ENCODE assay signal across 10 cellular contexts in the genomic region with DNA sequence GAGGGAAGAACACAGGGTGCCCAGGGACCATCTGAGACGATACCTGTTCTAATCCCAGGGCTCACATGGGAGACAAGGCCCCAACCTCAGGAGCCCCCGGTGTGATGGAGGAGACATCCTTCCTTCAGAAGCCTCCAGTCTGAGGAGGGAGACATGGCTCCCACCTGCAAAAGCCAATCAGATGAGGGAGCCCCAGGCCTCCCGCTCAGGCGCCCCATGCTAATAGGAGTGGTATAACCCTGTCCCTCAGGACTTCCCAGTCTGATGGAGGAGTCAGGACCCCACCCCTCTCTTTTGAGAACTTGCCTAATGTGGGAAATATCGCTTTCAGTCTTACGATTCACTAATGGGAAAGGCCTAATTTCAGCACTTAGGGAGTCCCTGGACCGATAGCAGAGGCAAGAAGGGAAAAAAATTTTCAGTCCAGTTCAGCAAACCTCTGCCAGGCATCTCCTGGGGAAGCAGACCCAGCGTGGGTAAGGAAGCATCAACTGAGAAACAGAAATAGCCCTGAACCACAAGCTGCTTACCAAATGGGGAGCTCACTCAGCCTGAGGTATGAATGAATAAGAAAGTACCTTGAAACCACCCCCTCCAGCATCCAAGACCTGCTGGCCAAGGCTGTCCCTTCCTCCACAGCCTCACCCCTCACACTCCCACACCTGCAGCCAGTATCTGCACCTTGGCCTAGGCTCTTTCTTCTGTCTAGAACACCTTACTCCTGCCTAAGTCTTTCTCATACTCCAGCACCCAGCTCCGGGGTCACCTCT. TPM values are rescaled to one million over a fixed set of nuclear protein-coding genes. Genes with fewer than 3 reads are reported as not detected.
A peak's percentile ranks its signal among the peaks of the same experiment; 100 is the strongest.
DNase-seq lines count a peak whose midpoint lies in the region; ATAC-seq, FAIRE-seq and TF ChIP-seq lines count a peak whose summit lies in the region.
"Had no signal": no experiment of that assay in that cellular context is flagged by ENCODE, and none has a peak within 500 bp of the region (broad histone marks: within the 10 kb centered on the region; RNA-seq: fewer than 3 reads in every experiment).

No MANE protein-coding gene starts in this region.

- H2BK5ac ChIP-seq in mesenchymal stem cell (ENCODE audit: low read depth, low read length, poor library complexity, severe bottlenecking) = no peak overlapping the region

- TF ChIP-seq POLR2A in breast epithelium (IDR thresholded peaks at IDR 0.05) = no peak

- peak overlapping the region; percentile 90 to 96 for H3K18ac ChIP-seq in mesenchymal stem cell (ENCODE audit: low read depth in 1 of 2, low read length in 2 of 2)

- H2BK12ac ChIP-seq in mesenchymal stem cell (ENCODE audit: low read length in 2 of 2) = peak overlapping the region; percentile 69 to 97

- H3K23ac ChIP-seq in mesenchymal stem cell (ENCODE audit: low read length in 2 of 2) = no peak overlapping the region

- peak overlapping the region; percentile 76 for H2BK15ac ChIP-seq in mesenchymal stem cell (ENCODE audit: low read depth, poor library complexity, severe bottlenecking)

- H2AFZ ChIP-seq in mammary epithelial cell (ENCODE audit: low read depth, low read length) (no peak overlapping the region), mesenchymal stem cell (ENCODE audit: low read depth, low read length) (no peak overlapping the region)

- CTCF ChIA-PET in mammary epithelial cell (lab: Charles Lee; ENCODE audit: low non-redundant PET) = interaction anchor here (0.7 kb wide), 1 partner anchor 264 kb away, joined by 4 read pairs; no protein-coding TSS in a partner anchor
- CTCF ChIA-PET in activated CD8-positive, alpha-beta T cell treated with anti-CD3 and anti-CD28 coated beads for 36 hours (lab: Charles Lee) = interaction anchor here (0.8 to 1.6 kb wide), 4 partner anchors 10 to 43 kb away, joined by 3 to 8 read pairs (median 4); no protein-coding TSS in a partner anchor

- H3K4ac ChIP-seq in mesenchymal stem cell (ENCODE audit: low read depth in 1 of 2, low read length in 2 of 2) = peak overlapping the region; percentile 24 to 46

- H3K4me3 Mint-ChIP-seq in activated CD8-positive, alpha-beta T cell treated with anti-CD3 and anti-CD28 coated beads for 36 hours = no peak overlapping the region

- no peaks in the 10 kb centered on the region for H4K20me1 ChIP-seq in mammary epithelial cell (ENCODE audit: insufficient read depth, low read length)

- dilution Hi-C loops in mammary epithelial cell (cut with HindIII; ENCODE audit: low sequenced_read_pairs) = no loop called here

- H3K9me3 ChIP-seq in breast epithelium (no peaks in the 10 kb centered on the region), mammary epithelial cell (replicated peaks; ENCODE audit: insufficient read depth, low read length) (no peaks in the 10 kb centered on the region), mesenchymal stem cell (ENCODE audit: control insufficient read depth, low read length) (no peaks in the 10 kb centered on the region), upper lobe of right lung (no peaks in the 10 kb centered on the region)
- H3K9me3 ChIP-seq: heart left ventricle had no signal

- no peak overlapping the region for H3K4me3 ChIP-seq in breast epithelium
- no peak overlapping the region for H3K4me3 ChIP-seq in mammary epithelial cell (replicated peaks in 1 of 3; ENCODE audit: insufficient read depth in 1 of 3, low read depth in 2 of 3, low read length in 3 of 3)
- H3K4me3 ChIP-seq in mesenchymal stem cell (ENCODE audit: insufficient read depth in 1 of 2, low read depth in 1 of 2, low read length in 2 of 2) = no peak overlapping the region
- no peak overlapping the region for H3K4me3 ChIP-seq in upper lobe of right lung

- H4K8ac ChIP-seq in mesenchymal stem cell (ENCODE audit: low read length) = peak overlapping the region; percentile 37

- H3K9ac ChIP-seq in mammary epithelial cell (ENCODE audit: insufficient read depth, low read length) = no peak overlapping the region
- no peak overlapping the region for H3K9ac ChIP-seq in mesenchymal stem cell (ENCODE audit: low read length)

- no peaks in the 10 kb centered on the region for H3K79me2 ChIP-seq in mammary epithelial cell (ENCODE audit: insufficient read depth, low read length)

- no peak for ATAC-seq in activated CD8-positive, alpha-beta T cell treated with anti-CD3 and anti-CD28 coated beads for 36 hours
- ATAC-seq in upper lobe of right lung (no peak), GM21825 (IDR thresholded peaks at IDR 0.05; ENCODE audit: unreplicated experiment) (no peak), HG02623 (IDR thresholded peaks at IDR 0.05; ENCODE audit: unreplicated experiment) (no peak)
- ATAC-seq: heart left ventricle had no signal

- H3K27ac ChIP-seq in breast epithelium (peak overlapping the region; percentile 91 to 99), mammary epithelial cell (ENCODE audit: insufficient read depth, low read depth, low read length) (no peak overlapping the region), mesenchymal stem cell (ENCODE audit: low read length, poor library complexity, severe bottlenecking) (no peak overlapping the region), upper lobe of right lung (peak overlapping the region; percentile 95)

- no peaks in the 10 kb centered on the region for H3K27me3 Mint-ChIP-seq in activated CD8-positive, alpha-beta T cell treated with anti-CD3 and anti-CD28 coated beads for 36 hours

- peaks cover 24% of the 10 kb centered on the region for H3K79me1 ChIP-seq in mesenchymal stem cell (replicated peaks; ENCODE audit: low read length, poor library complexity, severe bottlenecking)

- no peak for FAIRE-seq in HTR-8/SVneo (lab: Jason Lieb, UNC)

- no peak for TF ChIP-seq CTCF in breast epithelium (IDR thresholded peaks at IDR 0.05)
- TF ChIP-seq CTCF in mammary epithelial cell (conservative IDR thresholded peaks at IDR 0.05 in 1 of 2, IDR thresholded peaks at IDR 0.05 in 1 of 2; ENCODE audit: extremely low read depth in 1 of 2, insufficient read depth in 1 of 2, low read depth in 1 of 2, low read length in 2 of 2) = no peak
- no peak for TF ChIP-seq CTCF in activated CD8-positive, alpha-beta T cell treated with anti-CD3 and anti-CD28 coated beads for 36 hours (IDR thresholded peaks at IDR 0.05)
- TF ChIP-seq CTCF in upper lobe of right lung (IDR thresholded peaks at IDR 0.05) = no peak

- H3K4me1 ChIP-seq in breast epithelium (peaks cover 22 to 64% of the 10 kb centered on the region in 2 donors), mammary epithelial cell (ENCODE audit: insufficient read depth, low read length) (peaks cover 15% of the 10 kb centered on the region), mesenchymal stem cell (ENCODE audit: control insufficient read depth, insufficient read depth, low read depth, low read length) (peaks cover 58% of the 10 kb centered on the region), upper lobe of right lung (peaks cover 93% of the 10 kb centered on the region)

- in situ Hi-C loops in mammary epithelial cell (cut with MboI; ENCODE audit: low sequenced_read_pairs in 2 of 2) = no loop called here

- H3K27ac Mint-ChIP-seq in activated CD8-positive, alpha-beta T cell treated with anti-CD3 and anti-CD28 coated beads for 36 hours = peak overlapping the region; percentile 21

- POLR2A ChIA-PET in activated CD8-positive, alpha-beta T cell treated with anti-CD3 and anti-CD28 coated beads for 36 hours (lab: Charles Lee) = interaction anchor here (0.7 to 1.4 kb wide), 3 partner anchors 9 to 90 kb away, joined by 3 to 4 read pairs (median 4); no protein-coding TSS in a partner anchor

- H3K9me3 Mint-ChIP-seq in activated CD8-positive, alpha-beta T cell treated with anti-CD3 and anti-CD28 coated beads for 36 hours = no peaks in the 10 kb centered on the region

- H2AK5ac ChIP-seq in mesenchymal stem cell (ENCODE audit: low read length, severe bottlenecking) = no peak overlapping the region

- peak overlapping the region; percentile 81 for H2BK120ac ChIP-seq in mesenchymal stem cell (ENCODE audit: low read depth, low read length)

- H3K36me3 Mint-ChIP-seq in activated CD8-positive, alpha-beta T cell treated with anti-CD3 and anti-CD28 coated beads for 36 hours (ENCODE audit: low read depth) = no peaks in the 10 kb centered on the region

- BruUV-seq in mammary epithelial cell (replicated peaks; lab: Mats Ljungman, UMichigan) = no TSS peak

- intact Hi-C loops in breast epithelium (cut with DNase I; ENCODE audit: low total_unique reads) = no loop called here
- intact Hi-C loops in mammary epithelial cell (cut with micrococcal nuclease) = no loop called here
- intact Hi-C loops in activated CD8-positive, alpha-beta T cell treated with anti-CD3 and anti-CD28 coated beads for 36 hours (cut with micrococcal nuclease) = no loop called here
- intact Hi-C loops in upper lobe of right lung (cut with DNase I) = no loop called here

- H3K36me3 ChIP-seq in breast epithelium = no peaks in the 10 kb centered on the region
- H3K36me3 ChIP-seq in mammary epithelial cell (ENCODE audit: insufficient read depth, low read length) = no peaks in the 10 kb centered on the region
- H3K36me3 ChIP-seq in mesenchymal stem cell (ENCODE audit: control insufficient read depth in 1 of 2, insufficient read depth in 2 of 2, low read depth in 1 of 2, low read length in 2 of 2) = peaks cover 0 to 11% of the 10 kb centered on the region in 2 experiments
- H3K36me3 ChIP-seq in upper lobe of right lung = no peaks in the 10 kb centered on the region

- peaks cover 92% of the 10 kb centered on the region for H3K4me1 Mint-ChIP-seq in activated CD8-positive, alpha-beta T cell treated with anti-CD3 and anti-CD28 coated beads for 36 hours (ENCODE audit: low read depth)

- WGBS in mammary epithelial cell (ENCODE audit: low coverage, missing lambda C conversion rate) = 66% methylated on average over 9 of the region's 9 CpGs
- WGBS in mesenchymal stem cell = 97% methylated on average over 9 of the region's 9 CpGs

- H4K91ac ChIP-seq in mesenchymal stem cell (ENCODE audit: low read length) = peak overlapping the region; percentile 18

- no peak for DNase-seq in breast epithelium (ENCODE audit: low spot score in 2 of 2)
- DNase-seq in mammary epithelial cell = no peak
- no peak for DNase-seq in activated CD8-positive, alpha-beta T cell treated with anti-CD3 and anti-CD28 coated beads for 36 hours
- no peak for DNase-seq in mesenchymal stem cell
- DNase-seq in upper lobe of right lung = no peak
- DNase-seq in HTR-8/SVneo (ENCODE audit: insufficient read length, low spot score) = no peak
- DNase-seq: NCI-H1930 had no signal

- H3K27me3 ChIP-seq in breast epithelium = no peaks in the 10 kb centered on the region
- H3K27me3 ChIP-seq in mammary epithelial cell (ENCODE audit: insufficient read depth, low read length) = no peaks in the 10 kb centered on the region
- no peaks in the 10 kb centered on the region for H3K27me3 ChIP-seq in mesenchymal stem cell (ENCODE audit: control insufficient read depth in 1 of 2, insufficient read depth in 1 of 2, low read length in 2 of 2)
- no peaks in the 10 kb centered on the region for H3K27me3 ChIP-seq in upper lobe of right lung
- H3K27me3 ChIP-seq: heart left ventricle had no signal

- H3K14ac ChIP-seq in mesenchymal stem cell (ENCODE audit: low read length in 2 of 2) = no peak overlapping the region

- H3K4me2 ChIP-seq in mammary epithelial cell (ENCODE audit: insufficient read depth, low read depth, low read length) (no peak overlapping the region), mesenchymal stem cell (ENCODE audit: low read length, poor library complexity, severe bottlenecking) (no peak overlapping the region)

RNA-seq across cellular contexts. Expression of gene ARRB1, which starts 5.8 kb away (rescaled TPM):
- total RNA-seq in breast epithelium (10 to 100 TPM; 31.2 to 64.0 (median 42.3) TPM), mammary epithelial cell (1 to 10 TPM; 3.9 to 5.3 TPM), upper lobe of right lung (188 TPM)
- polyA plus RNA-seq in mammary epithelial cell = 5.4 TPM
- 9.9 TPM for polyA minus RNA-seq in mammary epithelial cell
- total RNA-seq in activated CD8-positive, alpha-beta T cell treated with anti-CD3 and anti-CD28 coated beads for 36 hours = 10 to 100 TPM; 16.2 to 18.8 TPM
- polyA plus RNA-seq in mesenchymal stem cell (2013, experiment 1 of 2) = 65.2 TPM
- 64.4 TPM for polyA plus RNA-seq in mesenchymal stem cell (2013, experiment 2 of 2)

RNA-seq across cellular contexts. Expression of gene RPS3, which starts 53.7 kb away (rescaled TPM):
- total RNA-seq in breast epithelium (1,000 to 10,000 TPM; 1,024 to 2,406 (median 1,978) TPM), mammary epithelial cell (1,000 to 10,000 TPM; 1,423 to 2,367 TPM), upper lobe of right lung (1,778 TPM)
- 3,767 TPM for polyA plus RNA-seq in mammary epithelial cell
- 2,014 TPM for polyA minus RNA-seq in mammary epithelial cell
- total RNA-seq in activated CD8-positive, alpha-beta T cell treated with anti-CD3 and anti-CD28 coated beads for 36 hours = 1,000 to 10,000 TPM; 4,906 to 4,954 TPM
- polyA plus RNA-seq in mesenchymal stem cell (2013, experiment 1 of 2) = 4,029 TPM
- 4,151 TPM for polyA plus RNA-seq in mesenchymal stem cell (2013, experiment 2 of 2)

Comparison
In these comparisons a context has a peak if more than half of its experiments do, and no peak if none do; other contexts are left out.
1. H3K27ac ChIP-seq: peak in breast epithelium (2 of 2) and upper lobe of right lung (single experiment); none in mammary epithelial cell (single experiment) and mesenchymal stem cell (single experiment).